17 cellular contexts compared by ENCODE assay signal in genomic region chr4:83071116-83071515, GRCh38. TPM values are rescaled to one million over a fixed set of nuclear protein-coding genes. Genes with fewer than 3 reads are reported as not detected.
DNase-seq lines count a peak whose midpoint lies in the region; ATAC-seq and TF ChIP-seq lines count a peak whose summit lies in the region.
"Had no signal": no experiment of that assay in that cellular context is flagged by ENCODE, and none has a peak within 500 bp of the region (broad histone marks: within the 10 kb centered on the region; RNA-seq: fewer than 3 reads in every experiment).

No MANE protein-coding gene starts in this region.

- no peak overlapping the region for H3K4me3 ChIP-seq in astrocyte of the spinal cord (ENCODE audit: low read depth, low read length)
- no peak overlapping the region for H3K4me3 ChIP-seq in foreskin fibroblast (ENCODE audit: low read depth in 1 of 2, low read length in 2 of 2)
- H3K4me3 ChIP-seq: ovary had no signal

- TF ChIP-seq CTCF in astrocyte of the spinal cord (IDR thresholded peaks at IDR 0.05; ENCODE audit: low read depth, low read length) (no peak), foreskin fibroblast (IDR thresholded peaks at IDR 0.05; ENCODE audit: low read depth, low read length) (no peak)

- DNase-seq in A172 (ENCODE audit: low spot score) (peak; percentile 15), EH (ENCODE audit: low read depth) (peak; percentile 59), astrocyte of the spinal cord (ENCODE audit: low read depth, low spot score) (peak; percentile 13), foreskin fibroblast (peak; percentile 59 to 72), NCI-H524 treated with DMSO at 0.1 percent for 48 hours (lab: John Stamatoyannopoulos, UW) (no peak), KG1 (lab: John Stamatoyannopoulos, UW) (no peak), NCI-H1436 treated with DMSO at 0.1 percent for 48 hours (lab: John Stamatoyannopoulos, UW) (no peak)
- DNase-seq: activated CD4-positive, alpha-beta T cell treated with anti-CD3 and anti-CD28 coated beads for 1 hour; activated effector memory CD4-positive, alpha-beta T cell treated with Interleukin-2 at 50 U/mL for 16 hours; anterior cingulate cortex; H7; MV-4-11; NCI-H2081 treated with DMSO at 0.1 percent for 48 hours; NCI-H526 treated with DMSO at 0.1 percent for 48 hours; OCI-M1; ovary had no signal

- ATAC-seq in HG02885 (IDR thresholded peaks at IDR 0.05; ENCODE audit: poor library complexity, unreplicated experiment): no peak

- in situ Hi-C loops in astrocyte of the spinal cord (cut with HindIII; ENCODE audit: low sequenced_read_pairs): no loop called here

RNA-seq across cellular contexts. Expression of gene COPS4, which starts 36.1 kb away (rescaled TPM):
- 94.3 and 103 TPM in 2 replicates for total RNA-seq in A172 (2014; rRNA removed; shearing (Covaris generic))

RNA-seq across cellular contexts. Expression of gene PLAC8, which starts 43.4 kb away (rescaled TPM):
- total RNA-seq in A172 (2014; rRNA removed; shearing (Covaris generic)): 2.7 and 6.7 TPM in 2 replicates

Comparison
In these comparisons a context has a peak if more than half of its experiments do, and no peak if none do; other contexts are left out.
1. DNase-seq: peak in A172 (single experiment), EH (single experiment), astrocyte of the spinal cord (single experiment) and foreskin fibroblast (2 of 2); none in NCI-H524 treated with DMSO at 0.1 percent for 48 hours (single experiment), KG1 (single experiment) and NCI-H1436 treated with DMSO at 0.1 percent for 48 hours (single experiment).